1 cellular context compared by ENCODE assay signal in genomic region chr15:50315814-50316630, GRCh38.
TF ChIP-seq lines count a peak whose summit lies in the region.

No MANE protein-coding gene starts in this region.

TF ChIP-seq in WTC11, 78 proteins besides CTCF, POLR2A, EP300 and RAD21 (continued from another document):
- TF ChIP-seq PRDM15 (CRISPR knock-in tag; IDR thresholded peaks at IDR 0.05): no peak
- TF ChIP-seq ATF3 (CRISPR knock-in tag; conservative IDR thresholded peaks at IDR 0.05): no peak
- TF ChIP-seq E2F4 (CRISPR knock-in tag; IDR thresholded peaks at IDR 0.05; ENCODE audit: borderline replicate concordance, low read depth): no peak
- no peak for TF ChIP-seq FOXK1 (CRISPR knock-in tag; IDR thresholded peaks at IDR 0.05)
- no peak for TF ChIP-seq RORB (CRISPR knock-in tag; IDR thresholded peaks at IDR 0.05)
- TF ChIP-seq TEAD1 (CRISPR knock-in tag; IDR thresholded peaks at IDR 0.05): no peak
- no peak for TF ChIP-seq JAZF1 (CRISPR knock-in tag; IDR thresholded peaks at IDR 0.05)
- no peak for TF ChIP-seq HMGA2 (CRISPR knock-in tag; IDR thresholded peaks at IDR 0.05)
- no peak for TF ChIP-seq MAX (CRISPR knock-in tag; IDR thresholded peaks at IDR 0.05)
TF ChIP-seq in WTC11: peak in this region for 0.
